In the genomic region with DNA sequence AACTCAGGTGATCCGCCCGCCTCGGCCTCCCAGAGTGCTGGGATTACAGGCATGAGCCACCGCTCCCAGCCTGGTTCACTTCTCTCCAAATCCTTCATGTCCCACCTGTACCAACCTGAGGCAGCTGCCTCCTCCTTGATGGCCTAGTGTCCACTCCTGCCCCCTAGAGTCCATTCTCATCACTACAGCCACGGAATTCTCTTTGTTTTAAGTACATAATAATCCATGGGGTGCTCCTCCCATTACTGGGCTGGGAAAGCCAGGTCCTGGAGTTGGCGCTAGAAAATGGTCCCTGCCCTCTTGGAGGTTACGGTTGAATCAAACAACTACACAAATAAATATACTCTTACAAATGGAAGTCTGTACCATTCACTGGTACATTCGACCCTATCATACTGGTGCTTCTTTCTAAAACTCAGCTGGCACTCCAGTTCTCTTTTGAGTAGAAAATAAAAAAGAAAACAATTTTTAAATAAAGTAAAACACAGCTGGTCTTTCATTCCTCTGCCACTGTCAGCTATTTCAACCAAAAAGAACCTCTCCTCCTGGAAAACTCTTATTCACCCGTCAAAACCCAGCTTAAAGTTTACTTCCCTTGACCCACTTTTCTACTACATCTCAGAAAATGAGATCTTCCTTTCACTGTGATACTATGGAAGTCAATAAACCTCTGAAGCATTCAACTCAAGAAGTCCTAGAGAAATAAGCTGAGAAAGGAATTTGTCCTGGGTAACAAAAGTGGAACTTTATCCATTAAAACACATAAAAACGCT, we compare ENCODE assay signal across 8 cellular contexts. TPM values are rescaled to one million over a fixed set of nuclear protein-coding genes. Genes with fewer than 3 reads are reported as not detected.
DNase-seq lines count a peak whose midpoint lies in the region; ATAC-seq, FAIRE-seq and TF ChIP-seq lines count a peak whose summit lies in the region.

No MANE protein-coding gene starts in this region.

- TF ChIP-seq EP300 in K562 (IDR thresholded peaks at IDR 0.05; ENCODE audit: low read length): no peak

- H3K4me2 ChIP-seq in K562 (ENCODE audit: insufficient read depth, low read length) (no peak overlapping the region), osteoblast (ENCODE audit: insufficient read depth, low read length) (no peak overlapping the region)

- peak; percentile 82 for ATAC-seq in K562

- no peak for TF ChIP-seq POLR2A in K562 (conservative IDR thresholded peaks at IDR 0.05)

- H3K27ac ChIP-seq in K562 (ENCODE audit: extremely low read depth, low read depth, low read length) (no peak overlapping the region), osteoblast (ENCODE audit: low read depth, low read length) (no peak overlapping the region)

- POLR2A ChIA-PET in K562 (lab: Yijun Ruan, JAX): no interaction called here

- peak in 1 of 2 experiments; percentile 60; a peak in 2 of 4 replicates for TF ChIP-seq RAD21 in K562 (CRISPR knock-in tag; conservative IDR thresholded peaks at IDR 0.05 in 1 of 2, IDR thresholded peaks at IDR 0.05 in 1 of 2)

- H3K27me3 ChIP-seq in K562 (ENCODE audit: control insufficient read depth in 2 of 2, insufficient read depth in 2 of 2, low read length in 2 of 2) (peaks cover 0 to 8% of the 10 kb centered on the region in 2 experiments; a peak in 1 of 5 replicates), osteoblast (ENCODE audit: insufficient read depth, low read length) (no peaks in the 10 kb centered on the region)

- no peak for FAIRE-seq in K562 (lab: Jason Lieb, UNC)

- H4K20me1 ChIP-seq in K562 (replicated peaks; ENCODE audit: control insufficient read depth, insufficient read depth, low read length) (no peaks in the 10 kb centered on the region; the same call in 1 of the 2 replicates), osteoblast (ENCODE audit: insufficient read depth, low read length) (no peaks in the 10 kb centered on the region)

- H3K79me2 ChIP-seq in K562 (ENCODE audit: control insufficient read depth, insufficient read depth, low read length): no peaks in the 10 kb centered on the region
- H3K79me2 ChIP-seq in osteoblast (ENCODE audit: insufficient read depth, low read length): no peaks in the 10 kb centered on the region

- BruUV-seq in K562 (replicated peaks; lab: Mats Ljungman, UMichigan): no TSS peak

- H3K9me1 ChIP-seq in K562 (ENCODE audit: control insufficient read depth, insufficient read depth, low read length): no peaks in the 10 kb centered on the region

- TF ChIP-seq CTCF in K562 (IDR thresholded peaks at IDR 0.05 in 2 of 3, conservative IDR thresholded peaks at IDR 0.05 in 1 of 3; ENCODE audit: insufficient read depth in 2 of 3, low read depth in 1 of 3, low read length in 3 of 3) (peak; percentile 67 to 76 (median 70)), osteoblast (IDR thresholded peaks at IDR 0.05; ENCODE audit: extremely low read depth, low read depth, low read length) (peak; percentile 43)

- in situ Hi-C loops in K562 (cut with MboI): no loop called here

- peak; percentile 15 for DNase-seq in NCI-H748 (lab: John Stamatoyannopoulos, UW; ENCODE audit: unreplicated experiment)
- no peak for DNase-seq in NCI-H748 treated with DMSO at 0.1 percent for 48 hours (lab: John Stamatoyannopoulos, UW)
- peak; percentile 61 for DNase-seq in NCI-H82 (lab: John Stamatoyannopoulos, UW)
- DNase-seq in K562 (ENCODE audit: extremely low read depth in 1 of 4, low spot score in 3 of 4): peak; percentile 55 to 74 (median 70)
- DNase-seq in osteoblast (ENCODE audit: insufficient read length, low spot score, missing footprints): no peak
- no peak for DNase-seq in NCI-H2196 (lab: John Stamatoyannopoulos, UW; ENCODE audit: unreplicated experiment)
- no peak for DNase-seq in AG08395 (ENCODE audit: low spot score)
- no peak for DNase-seq in NCI-H2227 treated with DMSO at 0.1 percent for 48 hours (lab: John Stamatoyannopoulos, UW)

- 11% methylated on average over 9 of the region's 10 CpGs for WGBS in K562 (ENCODE audit: insufficient coverage, low coverage, missing lambda C conversion rate)

- H3K9ac ChIP-seq in K562 (ENCODE audit: insufficient read depth in 1 of 2, low read depth in 2 of 2, low read length in 2 of 2): no peak overlapping the region

- H3K36me3 ChIP-seq in K562 (ENCODE audit: control insufficient read depth, insufficient read depth, low read length): no peaks in the 10 kb centered on the region
- no peaks in the 10 kb centered on the region for H3K36me3 ChIP-seq in osteoblast (ENCODE audit: insufficient read depth, low read length)

- no peak overlapping the region for H2AFZ ChIP-seq in K562 (ENCODE audit: low read depth, low read length)
- H2AFZ ChIP-seq in osteoblast (ENCODE audit: low read length): no peak overlapping the region

- CTCF ChIA-PET in K562 (lab: Yijun Ruan, JAX; ENCODE audit: low intra/inter-chr PET ratio): interaction anchor here (0.7 to 1.3 kb wide), 2 partner anchors 178 to 224 kb away, joined by 3 to 5 read pairs; no protein-coding TSS in a partner anchor

- no peak overlapping the region for H3K4me3 ChIP-seq in K562
- H3K4me3 ChIP-seq in osteoblast (ENCODE audit: insufficient read depth, low read length): no peak overlapping the region

- intact Hi-C loops in K562 (cut with micrococcal nuclease): loop anchor here (1.0 kb wide), 1 partner anchor 224 kb away; no protein-coding TSS in a partner anchor

- H3K9me3 ChIP-seq in K562 (replicated peaks; ENCODE audit: control insufficient read depth, insufficient read depth, low read depth, low read length): 0 out of 2 replicates have a peak, but pooled peaks cover 2% of the 10 kb centered on the region
- H3K9me3 ChIP-seq in osteoblast (ENCODE audit: low read depth, low read length): no peaks in the 10 kb centered on the region

- H3K4me1 ChIP-seq in K562 (replicated peaks in 1 of 2; ENCODE audit: control insufficient read depth in 2 of 2, insufficient read depth in 2 of 2, low read length in 2 of 2): no peaks in the 10 kb centered on the region; a peak in 1 of 5 replicates
- H3K4me1 ChIP-seq in osteoblast (ENCODE audit: insufficient read depth, low read length): no peaks in the 10 kb centered on the region

TF ChIP-seq in K562, 482 proteins besides CTCF, POLR2A, EP300 and RAD21:
- TF ChIP-seq SMC3 (conservative IDR thresholded peaks at IDR 0.05; ENCODE audit: insufficient read depth, low read depth, low read length) (peak; percentile 48; the same call in 1 of the 2 replicates), ZNF512 (tag; IDR thresholded peaks at IDR 0.05) (no peak)

RNA-seq across cellular contexts. Expression of gene ARHGEF18, which starts 22.4 kb away (rescaled TPM):
- 9.6 and 25.5 TPM in 2 replicates for total RNA-seq in K562 (2011; cell fraction: chromatin; rRNA removed; ENCODE audit: low replicate concordance)
- 16.8 and 21.5 TPM in 2 replicates for total RNA-seq in K562 (2011; cell fraction: nucleolus; rRNA removed)
- total RNA-seq in K562 (2011; cell fraction: nucleoplasm; rRNA removed): 11.7 and 12.4 TPM in 2 replicates
- 11.4 and 13.8 TPM in 2 replicates for total RNA-seq in K562 (2014; rRNA removed)
- 0.91 and 2.6 TPM in 2 replicates for total RNA-seq in K562 (2014; rRNA removed; fragmentation: Illumina TruSeq; extraction: Trizol)
- 6.8 and 7.7 TPM in 2 replicates for total RNA-seq in K562 (2015; rRNA removed; fragmentation: Illumina TruSeq; extraction: Trizol)
- total RNA-seq in K562 (2021): 14.9 and 16.5 TPM in 2 replicates
- 2.8 and 4.0 TPM in 2 replicates for polyA plus RNA-seq in K562 (2011; rRNA removed)
- 4.3 and 7.7 TPM in 2 replicates for polyA plus RNA-seq in K562 (2011; cell fraction: cytosol; rRNA removed)
- 9.9 and 16.4 TPM in 2 replicates for polyA plus RNA-seq in K562 (2011; cell fraction: nucleus; rRNA removed)
- polyA plus RNA-seq in K562 (2012): 9.8 and 15.1 TPM in 2 replicates
- polyA plus RNA-seq in K562 (2014; fragmentation: Illumina TruSeq; extraction: Trizol): 4.5 and 5.7 TPM in 2 replicates
- polyA plus RNA-seq in K562 (2014; fragmentation: Nextera tagmentation; extraction: Ambion mirVana): under 1 TPM; 0.04 to 0.20 TPM
- 6.8 TPM in 2 replicates for polyA plus RNA-seq in K562 (2014; rRNA removed)
- polyA minus RNA-seq in K562 (2011; rRNA and poly(A)+ RNA removed): 4.0 and 5.1 TPM in 2 replicates
- polyA minus RNA-seq in K562 (2011; cell fraction: cytosol; rRNA and poly(A)+ RNA removed): 9.3 and 10.7 TPM in 2 replicates
- polyA minus RNA-seq in K562 (2011; cell fraction: nucleus; rRNA and poly(A)+ RNA removed): 5.1 and 9.9 TPM in 2 replicates
- 32.1 and 44.5 TPM in 2 replicates for total RNA-seq in osteoblast

RNA-seq across cellular contexts. Expression of gene INSR, which starts 32.1 kb away (rescaled TPM):
- 5.3 and 10.3 TPM in 2 replicates for total RNA-seq in K562 (2011; cell fraction: chromatin; rRNA removed; ENCODE audit: low replicate concordance)
- total RNA-seq in K562 (2011; cell fraction: nucleolus; rRNA removed): 7.0 and 8.5 TPM in 2 replicates
- total RNA-seq in K562 (2011; cell fraction: nucleoplasm; rRNA removed): 5.2 and 5.3 TPM in 2 replicates
- 0.41 and 0.94 TPM in 2 replicates for total RNA-seq in K562 (2014; rRNA removed)
- 0.29 and 0.57 TPM in 2 replicates for total RNA-seq in K562 (2014; rRNA removed; fragmentation: Illumina TruSeq; extraction: Trizol)
- 0.11 and 0.57 TPM in 2 replicates for total RNA-seq in K562 (2015; rRNA removed; fragmentation: Illumina TruSeq; extraction: Trizol)
- 0.69 and 0.94 TPM in 2 replicates for total RNA-seq in K562 (2021)
- polyA plus RNA-seq in K562 (2011; rRNA removed): 0.60 and 0.83 TPM in 2 replicates
- polyA plus RNA-seq in K562 (2011; cell fraction: cytosol; rRNA removed): 0.68 and 0.82 TPM in 2 replicates
- polyA plus RNA-seq in K562 (2011; cell fraction: nucleus; rRNA removed): 0.72 and 1.2 TPM in 2 replicates
- 0.26 and 1.1 TPM in 2 replicates for polyA plus RNA-seq in K562 (2012)
- 0.43 and 0.79 TPM in 2 replicates for polyA plus RNA-seq in K562 (2014; fragmentation: Illumina TruSeq; extraction: Trizol)
- polyA plus RNA-seq in K562 (2014; fragmentation: Nextera tagmentation; extraction: Ambion mirVana): under 1 TPM; 0.04 to 0.07 TPM
- 0.42 and 0.88 TPM in 2 replicates for polyA plus RNA-seq in K562 (2014; rRNA removed)
- 3.1 and 3.3 TPM in 2 replicates for polyA minus RNA-seq in K562 (2011; rRNA and poly(A)+ RNA removed)
- polyA minus RNA-seq in K562 (2011; cell fraction: cytosol; rRNA and poly(A)+ RNA removed): 0.76 and 1.2 TPM in 2 replicates
- 1.8 and 2.1 TPM in 2 replicates for polyA minus RNA-seq in K562 (2011; cell fraction: nucleus; rRNA and poly(A)+ RNA removed)
- total RNA-seq in osteoblast: 36.8 and 44.2 TPM in 2 replicates

Comparison
In these comparisons a context has a peak if more than half of its experiments do, and no peak if none do; other contexts are left out.
1. DNase-seq: peak in NCI-H748 (single experiment), NCI-H82 (single experiment) and K562 (4 of 4); none in NCI-H748 treated with DMSO at 0.1 percent for 48 hours (single experiment), osteoblast (single experiment), NCI-H2196 (single experiment), AG08395 (single experiment) and NCI-H2227 treated with DMSO at 0.1 percent for 48 hours (single experiment).